8 cellular contexts compared by ENCODE assay signal in genomic region chr1:20696397-20697333, GRCh38. TPM values are rescaled to one million over a fixed set of nuclear protein-coding genes. Genes with fewer than 3 reads are reported as not detected.
DNase-seq lines count a peak whose midpoint lies in the region; ATAC-seq and TF ChIP-seq lines count a peak whose summit lies in the region.

No MANE protein-coding gene starts in this region.

- H3K27me3 ChIP-seq in mammary epithelial cell (ENCODE audit: insufficient read depth, low read length) (no peaks in the 10 kb centered on the region), skeletal muscle tissue (ENCODE audit: control insufficient read depth in 3 of 3, insufficient read depth in 3 of 3, low read length in 3 of 3) (no peaks in the 10 kb centered on the region)

- H3K4me3 ChIP-seq in mammary epithelial cell (replicated peaks in 1 of 3; ENCODE audit: insufficient read depth in 1 of 3, low read depth in 2 of 3, low read length in 3 of 3) (peak overlapping the region; percentile 49 to 75 (median 49)), skeletal muscle tissue (ENCODE audit: low read length in 3 of 3) (peak overlapping the region; percentile 68 to 77 (median 71))

- no peaks in the 10 kb centered on the region for H3K36me3 Mint-ChIP-seq in WTC11

- POLR2A ChIA-PET in WTC11 (lab: Charles Lee) = interaction anchor here (0.5 to 1.6 kb wide), 8 partner anchors 22 to 1640 kb away, joined by 3 to 12 read pairs (median 4); partner anchors contain the start of genes HP1BP3, KIF17 and SH2D5

- peaks cover 2% of the 10 kb centered on the region for H3K27me3 Mint-ChIP-seq in WTC11 (ENCODE audit: low read depth)

- no TSS peak for BruUV-seq in mammary epithelial cell (replicated peaks; lab: Mats Ljungman, UMichigan)

- no peaks in the 10 kb centered on the region for H4K20me1 ChIP-seq in mammary epithelial cell (ENCODE audit: insufficient read depth, low read length)

- TF ChIP-seq CTCF in WTC11 (IDR thresholded peaks at IDR 0.05) (peak; percentile 97), mammary epithelial cell (conservative IDR thresholded peaks at IDR 0.05 in 1 of 2, IDR thresholded peaks at IDR 0.05 in 1 of 2; ENCODE audit: extremely low read depth in 1 of 2, insufficient read depth in 1 of 2, low read depth in 1 of 2, low read length in 2 of 2) (peak; percentile 56 to 93)

- dilution Hi-C loops in mammary epithelial cell (cut with HindIII; ENCODE audit: low sequenced_read_pairs) = no loop called here

- H3K36me3 ChIP-seq in ES-I3 (ENCODE audit: insufficient read depth, low read length) = no peaks in the 10 kb centered on the region
- no peaks in the 10 kb centered on the region for H3K36me3 ChIP-seq in mammary epithelial cell (ENCODE audit: insufficient read depth, low read length)
- no peaks in the 10 kb centered on the region for H3K36me3 ChIP-seq in skeletal muscle tissue (ENCODE audit: control insufficient read depth in 3 of 3, insufficient read depth in 3 of 3, low read length in 3 of 3)

- H3K79me2 ChIP-seq in mammary epithelial cell (ENCODE audit: insufficient read depth, low read length) = no peaks in the 10 kb centered on the region

- peak overlapping the region; percentile 79 for H3K4me3 Mint-ChIP-seq in WTC11

- peak overlapping the region; percentile 68 for H3K9ac ChIP-seq in ES-I3 (ENCODE audit: low read depth, low read length)
- peak overlapping the region; percentile 5 for H3K9ac ChIP-seq in mammary epithelial cell (ENCODE audit: insufficient read depth, low read length)
- peak overlapping the region; percentile 70 to 83 (median 79) for H3K9ac ChIP-seq in skeletal muscle tissue (ENCODE audit: low read depth in 1 of 3, low read length in 3 of 3)

- intact Hi-C loops in mammary epithelial cell (cut with micrococcal nuclease) = loop anchor here (1.0 to 10.0 kb wide), 7 partner anchors 37 to 672 kb away; partner anchors contain the start of gene HP1BP3

- in situ Hi-C loops in mammary epithelial cell (cut with MboI; ENCODE audit: low sequenced_read_pairs in 2 of 2) = loop anchor here (5.0 to 10.0 kb wide), 2 partner anchors 496 to 508 kb away; no protein-coding TSS in a partner anchor

- DNase-seq in NCI-H2227 (lab: John Stamatoyannopoulos, UW; ENCODE audit: unreplicated experiment) (peak; percentile 94), WTC11 (ENCODE audit: low spot score) (peak; percentile 87), mammary epithelial cell (peak; percentile 86), iPS-NIHi7 (ENCODE audit: extremely low spot score) (peak; percentile 96)

- peak overlapping the region; percentile 88 for H3K4me2 ChIP-seq in mammary epithelial cell (ENCODE audit: insufficient read depth, low read depth, low read length)

- H3K4me1 Mint-ChIP-seq in WTC11 = peaks cover 11% of the 10 kb centered on the region

- no peaks in the 10 kb centered on the region for H3K9me3 Mint-ChIP-seq in WTC11

- H3K27ac Mint-ChIP-seq in WTC11 = peak overlapping the region; percentile 77; the same call in 1 of the 2 replicates

- peak; percentile 82 for ATAC-seq in HG02981 (IDR thresholded peaks at IDR 0.05; ENCODE audit: unreplicated experiment)
- ATAC-seq in WTC11 = peak; percentile 89
- no peak for ATAC-seq in HG03469 (IDR thresholded peaks at IDR 0.05; ENCODE audit: unreplicated experiment)

- H3K27ac ChIP-seq in mammary epithelial cell (ENCODE audit: insufficient read depth, low read depth, low read length) (peak overlapping the region; percentile 20), skeletal muscle tissue (ENCODE audit: low read depth, low read length) (peak overlapping the region; percentile 72)

- H2AFZ ChIP-seq in mammary epithelial cell (ENCODE audit: low read depth, low read length) = peak overlapping the region; percentile 97

- H3K9me3 ChIP-seq in ES-I3 (ENCODE audit: control insufficient read depth, insufficient read depth, low read length) = no peaks in the 10 kb centered on the region
- H3K9me3 ChIP-seq in mammary epithelial cell (replicated peaks; ENCODE audit: insufficient read depth, low read length) = no peaks in the 10 kb centered on the region
- peaks cover 0 to 4% (median 0%) of the 10 kb centered on the region in 3 donors for H3K9me3 ChIP-seq in skeletal muscle tissue (ENCODE audit: control insufficient read depth in 3 of 3, low read length in 3 of 3)

- peaks cover 15% of the 10 kb centered on the region; the same call in 1 of the 2 replicates for H3K4me1 ChIP-seq in ES-I3 (ENCODE audit: insufficient read depth, low read length)
- H3K4me1 ChIP-seq in mammary epithelial cell (ENCODE audit: insufficient read depth, low read length) = peaks cover 22% of the 10 kb centered on the region
- peaks cover 12 to 21% (median 20%) of the 10 kb centered on the region in 3 donors for H3K4me1 ChIP-seq in skeletal muscle tissue (ENCODE audit: control insufficient read depth in 3 of 3, insufficient read depth in 3 of 3, low read length in 3 of 3)

- CTCF ChIA-PET in WTC11 (lab: Charles Lee) = interaction anchor here (0.5 to 2.9 kb wide), 49 partner anchors 9 to 672 kb away, joined by 3 to 124 read pairs (median 5); partner anchors contain the start of genes CDA, DDOST, FAM43B and HP1BP3
- CTCF ChIA-PET in mammary epithelial cell (lab: Charles Lee; ENCODE audit: low non-redundant PET) = interaction anchor here (0.5 to 1.3 kb wide), 8 partner anchors 36 to 499 kb away, joined by 5 to 10 read pairs (median 6); partner anchors contain the start of gene DDOST

- WGBS in mammary epithelial cell (ENCODE audit: low coverage, missing lambda C conversion rate) = 9% methylated on average over 22 of the region's 46 CpGs

TF ChIP-seq in WTC11, 78 proteins besides CTCF, POLR2A, EP300 and RAD21 (continues in another document):
- no peak for TF ChIP-seq KAT7 (CRISPR knock-in tag; IDR thresholded peaks at IDR 0.05; ENCODE audit: borderline replicate concordance)
- TF ChIP-seq RORB (CRISPR knock-in tag; IDR thresholded peaks at IDR 0.05) = no peak
- TF ChIP-seq MAX (CRISPR knock-in tag; IDR thresholded peaks at IDR 0.05) = peak; percentile 83
- TF ChIP-seq FOXJ3 (CRISPR knock-in tag; IDR thresholded peaks at IDR 0.05; ENCODE audit: borderline replicate concordance) = no peak
- no peak for TF ChIP-seq JUN (CRISPR knock-in tag; IDR thresholded peaks at IDR 0.05)
- TF ChIP-seq, protein P1, sequence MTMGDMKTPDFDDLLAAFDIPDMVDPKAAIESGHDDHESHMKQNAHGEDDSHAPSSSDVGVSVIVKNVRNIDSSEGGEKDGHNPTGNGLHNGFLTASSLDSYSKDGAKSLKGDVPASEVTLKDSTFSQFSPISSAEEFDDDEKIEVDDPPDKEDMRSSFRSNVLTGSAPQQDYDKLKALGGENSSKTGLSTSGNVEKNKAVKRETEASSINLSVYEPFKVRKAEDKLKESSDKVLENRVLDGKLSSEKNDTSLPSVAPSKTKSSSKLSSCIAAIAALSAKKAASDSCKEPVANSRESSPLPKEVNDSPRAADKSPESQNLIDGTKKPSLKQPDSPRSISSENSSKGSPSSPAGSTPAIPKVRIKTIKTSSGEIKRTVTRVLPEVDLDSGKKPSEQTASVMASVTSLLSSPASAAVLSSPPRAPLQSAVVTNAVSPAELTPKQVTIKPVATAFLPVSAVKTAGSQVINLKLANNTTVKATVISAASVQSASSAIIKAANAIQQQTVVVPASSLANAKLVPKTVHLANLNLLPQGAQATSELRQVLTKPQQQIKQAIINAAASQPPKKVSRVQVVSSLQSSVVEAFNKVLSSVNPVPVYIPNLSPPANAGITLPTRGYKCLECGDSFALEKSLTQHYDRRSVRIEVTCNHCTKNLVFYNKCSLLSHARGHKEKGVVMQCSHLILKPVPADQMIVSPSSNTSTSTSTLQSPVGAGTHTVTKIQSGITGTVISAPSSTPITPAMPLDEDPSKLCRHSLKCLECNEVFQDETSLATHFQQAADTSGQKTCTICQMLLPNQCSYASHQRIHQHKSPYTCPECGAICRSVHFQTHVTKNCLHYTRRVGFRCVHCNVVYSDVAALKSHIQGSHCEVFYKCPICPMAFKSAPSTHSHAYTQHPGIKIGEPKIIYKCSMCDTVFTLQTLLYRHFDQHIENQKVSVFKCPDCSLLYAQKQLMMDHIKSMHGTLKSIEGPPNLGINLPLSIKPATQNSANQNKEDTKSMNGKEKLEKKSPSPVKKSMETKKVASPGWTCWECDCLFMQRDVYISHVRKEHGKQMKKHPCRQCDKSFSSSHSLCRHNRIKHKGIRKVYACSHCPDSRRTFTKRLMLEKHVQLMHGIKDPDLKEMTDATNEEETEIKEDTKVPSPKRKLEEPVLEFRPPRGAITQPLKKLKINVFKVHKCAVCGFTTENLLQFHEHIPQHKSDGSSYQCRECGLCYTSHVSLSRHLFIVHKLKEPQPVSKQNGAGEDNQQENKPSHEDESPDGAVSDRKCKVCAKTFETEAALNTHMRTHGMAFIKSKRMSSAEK (CRISPR knock-in tag; IDR thresholded peaks at IDR 0.05; ENCODE audit: borderline replicate concordance) = no peak
- no peak for TF ChIP-seq ATF6 (CRISPR knock-in tag; IDR thresholded peaks at IDR 0.05)
- no peak for TF ChIP-seq JAZF1 (CRISPR knock-in tag; IDR thresholded peaks at IDR 0.05)

RNA-seq across cellular contexts. Expression of gene KIF17, which starts 21.1 kb away (rescaled TPM):
- total RNA-seq in WTC11 (2021) (8.1 to 16.1 TPM (median 14.3 TPM) in 3 replicates), mammary epithelial cell (under 1 TPM; 0.83 to 0.99 TPM), skeletal muscle tissue (3.7 TPM)
- polyA plus RNA-seq in mammary epithelial cell = 0.41 TPM
- polyA minus RNA-seq in mammary epithelial cell = not detected

RNA-seq across cellular contexts. Expression of gene DDOST, which starts 35.5 kb away (rescaled TPM):
- total RNA-seq in WTC11 (2021) = 299 to 306 TPM (median 300 TPM) in 3 replicates
- 100 to 1,000 TPM; 181 to 238 TPM for total RNA-seq in mammary epithelial cell
- 320 TPM for polyA plus RNA-seq in mammary epithelial cell
- polyA minus RNA-seq in mammary epithelial cell = 162 TPM
- 146 TPM for total RNA-seq in skeletal muscle tissue

RNA-seq across cellular contexts. Expression of gene SH2D5, which starts 35.8 kb away (rescaled TPM):
- total RNA-seq in WTC11 (2021) (13.4 to 17.8 TPM (median 13.8 TPM) in 3 replicates), mammary epithelial cell (10 to 100 TPM; 13.2 to 65.3 TPM), skeletal muscle tissue (under 0.01 TPM)
- 20.7 TPM for polyA plus RNA-seq in mammary epithelial cell
- 21.3 TPM for polyA minus RNA-seq in mammary epithelial cell

Comparison
In these comparisons a context has a peak if more than half of its experiments do, and no peak if none do; other contexts are left out.
1. H3K9ac ChIP-seq: peak in every context shown above with its lines; median percentile 79 in skeletal muscle tissue; 68 in ES-I3; 5 in mammary epithelial cell.
2. RNA of gene SH2D5, which starts 35.8 kb away (total RNA-seq): 13.2 to 65.3 TPM in mammary epithelial cell and 13.4 to 17.8 TPM in WTC11; under 0.01 TPM in skeletal muscle tissue (single experiment); every median in the first group is over 10 times any median in the second.
3. Peak in every context shown above with its lines, with median percentiles within 50 percentile points of each other: DNase-seq.